Comparison of ENCODE assay signal across 1 cellular context in genomic region chr12:55467836-55468235, GRCh38.
TF ChIP-seq lines count a peak whose summit lies in the region.

No MANE protein-coding gene starts in this region.

TF ChIP-seq in GM12878, 131 proteins besides CTCF, POLR2A, EP300 and RAD21:
- TF ChIP-seq KDM1A (IDR thresholded peaks at IDR 0.05; ENCODE audit: borderline replicate concordance), result no peak
- TF ChIP-seq ETV6 (conservative IDR thresholded peaks at IDR 0.05 in 1 of 2, IDR thresholded peaks at IDR 0.05 in 1 of 2; ENCODE audit: borderline replicate concordance in 1 of 2, low read depth in 1 of 2), result peak in 1 of 2 experiments; percentile 70; a peak in 1 of 4 replicates
- 0 out of 2 replicates have a peak, but pooled peaks have one; percentile 30 for TF ChIP-seq MEF2A (IDR thresholded peaks at IDR 0.05; ENCODE audit: insufficient read depth, low read depth, low read length)
- 0 out of 2 replicates have a peak, but pooled peaks have one; percentile 24 for TF ChIP-seq SPI1 (IDR thresholded peaks at IDR 0.05; ENCODE audit: borderline replicate concordance, insufficient read depth, low read depth, low read length)
- TF ChIP-seq PRDM15 (CRISPR knock-in tag; IDR thresholded peaks at IDR 0.05), result no peak
- no peak for TF ChIP-seq MAX (IDR thresholded peaks at IDR 0.05; ENCODE audit: low read depth, low read length)
- TF ChIP-seq JUNB (IDR thresholded peaks at IDR 0.05), result 0 out of 2 replicates have a peak, but pooled peaks have one; percentile 16
